ENCODE assay signal across 8 cellular contexts in the genomic region with DNA sequence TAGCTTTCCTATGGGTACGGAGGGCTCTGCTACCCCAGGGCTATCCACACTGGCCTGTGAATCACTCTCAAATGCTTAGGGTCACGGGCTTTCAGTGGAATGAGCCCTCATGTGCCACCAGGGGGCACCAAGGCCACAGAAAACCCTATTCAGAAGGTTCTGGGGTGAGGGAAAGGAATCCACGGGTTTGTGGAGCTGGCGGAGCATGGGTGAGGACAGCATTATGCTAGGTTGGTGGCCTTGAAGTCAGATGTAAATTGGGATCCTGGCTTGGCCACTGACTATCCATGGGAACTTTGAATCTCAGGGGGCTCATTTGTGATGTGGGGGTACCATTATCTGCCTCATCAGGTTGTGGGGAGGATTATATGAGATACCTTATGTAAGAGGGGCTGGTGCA. TPM values are rescaled to one million over a fixed set of nuclear protein-coding genes. Genes with fewer than 3 reads are reported as not detected.
DNase-seq lines count a peak whose midpoint lies in the region; ATAC-seq and TF ChIP-seq lines count a peak whose summit lies in the region.

No MANE protein-coding gene starts in this region.

- peak; percentile 66 to 85 for ATAC-seq in left cardiac atrium

- DNase-seq in DMS 273 (lab: John Stamatoyannopoulos, UW; ENCODE audit: unreplicated experiment) (peak; percentile 85), DMS 273 treated with DMSO at 0.1 percent for 48 hours (lab: John Stamatoyannopoulos, UW) (no peak), LNCaP clone FGC (ENCODE audit: low read depth) (no peak), SKM-1 treated with dmso at 0.1 percent for 144 hours (lab: John Stamatoyannopoulos, UW; ENCODE audit: unreplicated experiment) (peak; percentile 49), left cardiac atrium (peak; percentile 86), renal cortical epithelial cell (ENCODE audit: low read depth) (peak; percentile 74), NCI-H2029 treated with DMSO at 0.1 percent for 48 hours (lab: John Stamatoyannopoulos, UW) (no peak)
- peak; percentile 9 for DNase-seq in activated naive CD8-positive, alpha-beta T cell treated with anti-CD3 and anti-CD28 coated beads, Interleukin-2, amount 50 U/mL, for 16 hours (ENCODE audit: low read depth, low spot score)

- peak; percentile 83 for TF ChIP-seq CTCF in LNCaP clone FGC (IDR thresholded peaks at IDR 0.05; ENCODE audit: control insufficient read depth, extremely low read depth, insufficient read depth)

- no peak overlapping the region for H3K4me3 ChIP-seq in LNCaP clone FGC (ENCODE audit: low read depth, low read length)

- intact Hi-C loops in left cardiac atrium (cut with DNase I) = loop anchor here (1.0 to 2.0 kb wide), 2 partner anchors 48 kb away; no protein-coding TSS in a partner anchor

RNA-seq across cellular contexts. Expression of a gene that starts 5.1 kb away (rescaled TPM):
- total RNA-seq in left cardiac atrium (100 to 1,000 TPM; 191 to 197 TPM), renal cortical epithelial cell (49.8 and 54.2 TPM in 2 replicates)

RNA-seq across cellular contexts. Expression of a gene that starts 21.8 kb away (rescaled TPM):
- 1 to 10 TPM; 3.4 to 5.8 TPM for total RNA-seq in left cardiac atrium
- total RNA-seq in renal cortical epithelial cell = 127 and 173 TPM in 2 replicates

RNA-seq across cellular contexts. Expression of a gene that starts 38.4 kb away (rescaled TPM):
- total RNA-seq in left cardiac atrium = under 1 TPM; 0.18 to 0.60 TPM
- total RNA-seq in renal cortical epithelial cell = not detected in 2 replicates

Comparison
In these comparisons a context has a peak if more than half of its experiments do, and no peak if none do; other contexts are left out.
1. DNase-seq: peak in DMS 273 (single experiment), SKM-1 treated with dmso at 0.1 percent for 144 hours (single experiment), activated naive CD8-positive, alpha-beta T cell treated with anti-CD3 and anti-CD28 coated beads, Interleukin-2, amount 50 U/mL, for 16 hours (single experiment), left cardiac atrium (single experiment) and renal cortical epithelial cell (single experiment); none in DMS 273 treated with DMSO at 0.1 percent for 48 hours (single experiment), LNCaP clone FGC (single experiment) and NCI-H2029 treated with DMSO at 0.1 percent for 48 hours (single experiment).
2. RNA of a gene that starts 21.8 kb away (total RNA-seq): 127 to 173 TPM in renal cortical epithelial cell; 3.4 to 5.8 TPM in left cardiac atrium; every median in the first group is over 10 times any median in the second.